Comparison of ENCODE assay signal across 8 cellular contexts in genomic region chr10:33841678-33842077, GRCh38.
"Had no signal": no experiment of that assay in that cellular context is flagged by ENCODE, and none has a peak within 500 bp of the region (broad histone marks: within the 10 kb centered on the region; RNA-seq: fewer than 3 reads in every experiment).

No MANE protein-coding gene starts in this region.

- H3K4me3 ChIP-seq: GM12878 had no signal

- FAIRE-seq: G401.6, GM12878, GM12891, GM12892, GM18507, GM19239 had no signal

- DNase-seq: GDM1, GF-D8 had no signal
